In genomic region chr2:73415906-73416305, GRCh38 we compare ENCODE assay signal across 15 cellular contexts. TPM values are rescaled to one million over a fixed set of nuclear protein-coding genes. Genes with fewer than 3 reads are reported as not detected.
A peak's percentile ranks its signal among the peaks of the same experiment; 100 is the strongest.
DNase-seq lines count a peak whose midpoint lies in the region; ATAC-seq and TF ChIP-seq lines count a peak whose summit lies in the region.
"Had no signal": no experiment of that assay in that cellular context is flagged by ENCODE, and none has a peak within 500 bp of the region (broad histone marks: within the 10 kb centered on the region; RNA-seq: fewer than 3 reads in every experiment).

No MANE protein-coding gene starts in this region.

- H3K36me3 ChIP-seq in mesendoderm (ENCODE audit: control insufficient read depth, insufficient read depth, low read length) = no peaks in the 10 kb centered on the region
- H3K36me3 ChIP-seq: BE2C had no signal

- no peak overlapping the region for H2AK5ac ChIP-seq in mesendoderm (ENCODE audit: low read length)

- no peak overlapping the region for H2BK15ac ChIP-seq in mesendoderm (replicated peaks; ENCODE audit: low read depth)

- H3K79me2 ChIP-seq in mesendoderm (ENCODE audit: control insufficient read depth, insufficient read depth, low read length) = no peaks in the 10 kb centered on the region

- no peak overlapping the region for H2BK120ac ChIP-seq in mesendoderm (ENCODE audit: low read depth, low read length)

- H3K23ac ChIP-seq in mesendoderm (ENCODE audit: low read length) = no peak overlapping the region

- POLR2A ChIA-PET in GM10248 (lab: Yijun Ruan, JAX) = no interaction called here

- CTCF ChIA-PET in GM10248 (lab: Yijun Ruan, JAX) = no interaction called here

- no peak overlapping the region for H3K27ac ChIP-seq in mesendoderm (ENCODE audit: low read depth, low read length)

- DNase-seq in EH (ENCODE audit: low read depth) (peak; percentile 20), HT1080 (ENCODE audit: low read depth) (peak; percentile 32), astrocyte of the hippocampus (ENCODE audit: low read depth, low spot score) (peak; percentile 4), mesendoderm (peak; percentile 9), GM10248 (ENCODE audit: extremely low spot score) (no peak), T-helper 9 cell (no peak)
- DNase-seq in activated T-cell treated with anti-CD3 and anti-CD28 coated beads, Interleukin-2, amount 50 U/mL, for 4 hours = no peak
- DNase-seq: BE2C; Calu3; CD4-positive, alpha-beta T cell; DMS53; NCI-H187; NCI-H345; NCI-H526 treated with DMSO at 0.1 percent for 48 hours; SIG-M5 had no signal

- H3K9me3 Mint-ChIP-seq in activated T-cell treated with anti-CD3 and anti-CD28 coated beads, Interleukin-2, amount 50 U/mL, for 4 hours = no peaks in the 10 kb centered on the region
- H3K9me3 Mint-ChIP-seq: CD4-positive, alpha-beta T cell had no signal

- no peak for ATAC-seq in activated T-cell treated with anti-CD3 and anti-CD28 coated beads, Interleukin-2, amount 50 U/mL, for 4 hours

- H4K8ac ChIP-seq in mesendoderm (ENCODE audit: low read depth, low read length) = no peak overlapping the region

- no peak overlapping the region for H3K18ac ChIP-seq in mesendoderm (ENCODE audit: low read length)

- H3K79me1 ChIP-seq in mesendoderm (ENCODE audit: low read length) = peaks cover under 1% of the 10 kb centered on the region

- TF ChIP-seq CTCF in GM10248 (IDR thresholded peaks at IDR 0.05; ENCODE audit: control extremely low read depth, extremely low read depth, low read depth, missing control alignments) = no peak

- peaks cover 20% of the 10 kb centered on the region for H3K36me3 Mint-ChIP-seq in activated T-cell treated with anti-CD3 and anti-CD28 coated beads, Interleukin-2, amount 50 U/mL, for 4 hours (ENCODE audit: insufficient read depth)

- no peak overlapping the region for H3K4me3 Mint-ChIP-seq in activated T-cell treated with anti-CD3 and anti-CD28 coated beads, Interleukin-2, amount 50 U/mL, for 4 hours
- H3K4me3 Mint-ChIP-seq: CD4-positive, alpha-beta T cell had no signal

- H3K4me2 ChIP-seq in mesendoderm (ENCODE audit: low read length) = no peak overlapping the region

- no peak overlapping the region for H2BK5ac ChIP-seq in mesendoderm (ENCODE audit: low read length)

- H3K4ac ChIP-seq in mesendoderm (ENCODE audit: low read depth, low read length) = no peak overlapping the region

- peaks cover 3% of the 10 kb centered on the region for H3K4me1 Mint-ChIP-seq in activated T-cell treated with anti-CD3 and anti-CD28 coated beads, Interleukin-2, amount 50 U/mL, for 4 hours (ENCODE audit: low read depth)

- no peak overlapping the region for H4K5ac ChIP-seq in mesendoderm (ENCODE audit: low read length)

- H3K27me3 Mint-ChIP-seq in activated T-cell treated with anti-CD3 and anti-CD28 coated beads, Interleukin-2, amount 50 U/mL, for 4 hours (ENCODE audit: low read depth) = no peaks in the 10 kb centered on the region
- H3K27me3 Mint-ChIP-seq: CD4-positive, alpha-beta T cell had no signal

- 100% methylated on average over 1 of the region's 2 CpGs for WGBS in mesendoderm (ENCODE audit: extremely low coverage, insufficient coverage, low lambda C conversion rate)

- no peak overlapping the region for H3K4me3 ChIP-seq in mesendoderm (ENCODE audit: low read length)

- no peaks in the 10 kb centered on the region for H3K27me3 ChIP-seq in mesendoderm (ENCODE audit: insufficient read depth, low read length, poor library complexity)
- H3K27me3 ChIP-seq: BE2C had no signal

- no peak overlapping the region for H3K56ac ChIP-seq in mesendoderm (ENCODE audit: low read length)

- H3K4me1 ChIP-seq in mesendoderm (ENCODE audit: control insufficient read depth, low read depth, low read length) = no peaks in the 10 kb centered on the region
- H3K4me1 ChIP-seq: BE2C had no signal

- H3K9ac ChIP-seq in mesendoderm (ENCODE audit: low read length) = no peak overlapping the region

RNA-seq across cellular contexts. Expression of gene ALMS1, which starts 30.3 kb away (rescaled TPM):
- 12.3 and 14.6 TPM in 2 replicates for total RNA-seq in HT1080 (2014; rRNA removed; shearing (Covaris generic))
- polyA plus RNA-seq in HT1080 (2015; cell fraction: cytosol; rRNA removed) = 4.4 and 5.5 TPM in 2 replicates
- polyA plus RNA-seq in HT1080 (2015; cell fraction: nucleus; rRNA removed) = 13.8 and 15.8 TPM in 2 replicates
- polyA plus RNA-seq in mesendoderm (2013, experiment 1 of 2) = 12.6 TPM
- polyA plus RNA-seq in mesendoderm (2013, experiment 2 of 2) = 11.0 TPM
- 10 to 100 TPM; 11.0 to 21.3 (median 14.6) TPM for total RNA-seq in activated T-cell treated with anti-CD3 and anti-CD28 coated beads, Interleukin-2, amount 50 U/mL, for 4 hours

Comparison
In these comparisons a context has a peak if more than half of its experiments do, and no peak if none do; other contexts are left out.
1. DNase-seq: peak in EH (single experiment), HT1080 (single experiment), astrocyte of the hippocampus (single experiment) and mesendoderm (single experiment); none in GM10248 (single experiment), T-helper 9 cell (single experiment) and activated T-cell treated with anti-CD3 and anti-CD28 coated beads, Interleukin-2, amount 50 U/mL, for 4 hours (single experiment).